In the genomic region with DNA sequence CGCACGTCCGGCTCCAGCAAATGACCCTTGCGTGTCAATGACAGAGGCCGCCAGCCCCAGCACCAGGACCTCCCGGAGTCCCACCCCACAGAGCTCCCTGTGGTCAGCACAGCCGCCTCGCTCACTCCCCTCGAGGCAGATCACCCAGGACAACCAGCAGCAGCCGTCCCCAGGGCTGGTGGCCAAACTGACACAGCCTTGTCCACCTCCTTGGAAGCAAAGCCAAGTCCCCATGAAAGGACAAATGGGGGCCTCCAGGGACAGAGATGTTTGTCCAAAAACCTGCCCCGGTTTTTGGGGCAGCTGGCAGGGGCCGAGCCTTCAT, we compare ENCODE assay signal across 32 cellular contexts. TPM values are rescaled to one million over a fixed set of nuclear protein-coding genes. Genes with fewer than 3 reads are reported as not detected.
"Had no signal": no experiment of that assay in that cellular context is flagged by ENCODE, and none has a peak within 500 bp of the region (broad histone marks: within the 10 kb centered on the region; RNA-seq: fewer than 3 reads in every experiment).

No MANE protein-coding gene starts in this region.

- H3K4me1 Mint-ChIP-seq: activated B cell treated with CpG ODN at 0.5 μM for 24 hours; activated naive CD8-positive, alpha-beta T cell treated with anti-CD3 and anti-CD28 coated beads for 36 hours had no signal

- H3K27me3 Mint-ChIP-seq: activated naive CD8-positive, alpha-beta T cell treated with anti-CD3 and anti-CD28 coated beads for 36 hours had no signal

- H3K27ac Mint-ChIP-seq: activated B cell treated with CpG ODN at 0.5 μM for 24 hours; activated naive CD4-positive, alpha-beta T cell treated with anti-CD3 and anti-CD28 coated beads for 36 hours; activated naive CD8-positive, alpha-beta T cell treated with anti-CD3 and anti-CD28 coated beads for 36 hours; activated T-helper 1 cell treated with anti-CD3 and anti-CD28 coated beads, Interleukin-12 subunit alpha, Interleukin-12 subunit beta, Interleukin-2, Interleukin-4 antibody, amounts not matched to agents 30 ng/mL and 10 ng/mL and 1 ng/mL, durations not matched to agents 14 hours and 24 hours and 36 hours had no signal

- H3K9ac ChIP-seq: KMS-11 had no signal

- H3K9me3 ChIP-seq: SJCRH30 had no signal

- H3K4me1 ChIP-seq: SJCRH30 had no signal

- H3K4me3 ChIP-seq: SJCRH30, SK-N-MC had no signal

- H3K36me3 ChIP-seq: brain microvascular endothelial cell, SJCRH30 had no signal

- H3K4me2 ChIP-seq: KMS-11 had no signal

- H3K4me3 Mint-ChIP-seq: activated B cell treated with CpG ODN at 0.5 μM for 24 hours; activated naive CD4-positive, alpha-beta T cell treated with anti-CD3 and anti-CD28 coated beads for 36 hours; activated naive CD8-positive, alpha-beta T cell treated with anti-CD3 and anti-CD28 coated beads for 36 hours; activated T-cell treated with anti-CD3 and anti-CD28 coated beads, Interleukin-2, amount 50 U/mL, for 4 hours; activated T-helper 1 cell treated with anti-CD3 and anti-CD28 coated beads, Interleukin-12 subunit alpha, Interleukin-12 subunit beta, Interleukin-2, Interleukin-4 antibody, amounts not matched to agents 30 ng/mL and 10 ng/mL and 1 ng/mL, durations not matched to agents 14 hours and 24 hours and 36 hours had no signal

- ATAC-seq: activated T-cell treated with anti-CD3 and anti-CD28 coated beads, Interleukin-2, amount 50 U/mL, for 4 hours; Panc1 had no signal

- H3K27me3 ChIP-seq: brain microvascular endothelial cell, SJCRH30 had no signal

- H3K27ac ChIP-seq: brain microvascular endothelial cell, KMS-11, SJCRH30, SK-N-MC, VCaP had no signal

- DNase-seq: activated B cell treated with CpG ODN at 0.5 μM for 24 hours; activated CD4-positive, alpha-beta T cell treated with anti-CD3 and anti-CD28 coated beads for 4 hours; activated CD4-positive, CD25-positive, alpha-beta regulatory T cell treated with anti-CD3 and anti-CD28 coated beads, Interleukin-2, amount 50 U/mL, for 72 hours; activated CD8-positive, alpha-beta memory T cell treated with anti-CD3 and anti-CD28 coated beads, Interleukin-2, amount 50 U/mL, for 4 hours; activated gamma-delta T cell treated with Interleukin-2 at 50 U/mL for 16 hours; activated naive CD4-positive, alpha-beta T cell treated with anti-CD3 and anti-CD28 coated beads for 36 hours; activated naive CD8-positive, alpha-beta T cell treated with anti-CD3 and anti-CD28 coated beads for 36 hours; activated T-cell treated with anti-CD3 and anti-CD28 coated beads for 4 hours; activated T-cell treated with anti-CD3 and anti-CD28 coated beads, Interleukin-2, amount 50 U/mL, for 4 hours; amniotic stem cell; aorta; brain microvascular endothelial cell; MM.1S; MV-4-11; NCI-H1092; NCI-H1436 treated with DMSO at 0.1 percent for 48 hours; NCI-H1694 treated with DMSO at 0.1 percent for 48 hours; NCI-H2029; NCI-H345; NCI-H524 treated with DMSO at 0.1 percent for 48 hours; SHP77; SJCRH30; T-helper 2 cell; T-helper 9 cell had no signal

RNA-seq across cellular contexts. Expression of a gene that starts 2.1 kb away (rescaled TPM):
- total RNA-seq: activated B cell treated with CpG ODN at 0.5 μM for 24 hours; activated naive CD4-positive, alpha-beta T cell treated with anti-CD3 and anti-CD28 coated beads for 36 hours; activated naive CD8-positive, alpha-beta T cell treated with anti-CD3 and anti-CD28 coated beads for 36 hours; activated T-cell treated with anti-CD3 and anti-CD28 coated beads, Interleukin-2, amount 50 U/mL, for 4 hours; activated T-helper 1 cell treated with anti-CD3 and anti-CD28 coated beads, Interleukin-12 subunit alpha, Interleukin-12 subunit beta, Interleukin-2, Interleukin-4 antibody, amounts not matched to agents 30 ng/mL and 10 ng/mL and 1 ng/mL, durations not matched to agents 14 hours and 24 hours and 36 hours; aorta; LHCN-M2; NCI-H460; RPMI7951; SJCRH30 had no signal
- polyA plus RNA-seq: aorta had no signal

RNA-seq across cellular contexts. Expression of a gene that starts 6.9 kb away (rescaled TPM):
- total RNA-seq: activated B cell treated with CpG ODN at 0.5 μM for 24 hours; activated naive CD4-positive, alpha-beta T cell treated with anti-CD3 and anti-CD28 coated beads for 36 hours; activated naive CD8-positive, alpha-beta T cell treated with anti-CD3 and anti-CD28 coated beads for 36 hours; activated T-cell treated with anti-CD3 and anti-CD28 coated beads, Interleukin-2, amount 50 U/mL, for 4 hours; activated T-helper 1 cell treated with anti-CD3 and anti-CD28 coated beads, Interleukin-12 subunit alpha, Interleukin-12 subunit beta, Interleukin-2, Interleukin-4 antibody, amounts not matched to agents 30 ng/mL and 10 ng/mL and 1 ng/mL, durations not matched to agents 14 hours and 24 hours and 36 hours; aorta; LHCN-M2; NCI-H460; RPMI7951; SJCRH30 had no signal
- polyA plus RNA-seq: aorta had no signal

RNA-seq across cellular contexts. Expression of a gene that starts 12.4 kb away (rescaled TPM):
- total RNA-seq: activated B cell treated with CpG ODN at 0.5 μM for 24 hours; activated naive CD4-positive, alpha-beta T cell treated with anti-CD3 and anti-CD28 coated beads for 36 hours; activated naive CD8-positive, alpha-beta T cell treated with anti-CD3 and anti-CD28 coated beads for 36 hours; activated T-cell treated with anti-CD3 and anti-CD28 coated beads, Interleukin-2, amount 50 U/mL, for 4 hours; activated T-helper 1 cell treated with anti-CD3 and anti-CD28 coated beads, Interleukin-12 subunit alpha, Interleukin-12 subunit beta, Interleukin-2, Interleukin-4 antibody, amounts not matched to agents 30 ng/mL and 10 ng/mL and 1 ng/mL, durations not matched to agents 14 hours and 24 hours and 36 hours; aorta; LHCN-M2; NCI-H460; RPMI7951; SJCRH30 had no signal
- polyA plus RNA-seq: aorta had no signal

RNA-seq across cellular contexts. Expression of a gene that starts 15.2 kb away (rescaled TPM):
- total RNA-seq: activated B cell treated with CpG ODN at 0.5 μM for 24 hours; activated naive CD4-positive, alpha-beta T cell treated with anti-CD3 and anti-CD28 coated beads for 36 hours; activated naive CD8-positive, alpha-beta T cell treated with anti-CD3 and anti-CD28 coated beads for 36 hours; activated T-cell treated with anti-CD3 and anti-CD28 coated beads, Interleukin-2, amount 50 U/mL, for 4 hours; activated T-helper 1 cell treated with anti-CD3 and anti-CD28 coated beads, Interleukin-12 subunit alpha, Interleukin-12 subunit beta, Interleukin-2, Interleukin-4 antibody, amounts not matched to agents 30 ng/mL and 10 ng/mL and 1 ng/mL, durations not matched to agents 14 hours and 24 hours and 36 hours; aorta; LHCN-M2; NCI-H460; RPMI7951; SJCRH30 had no signal
- polyA plus RNA-seq: aorta had no signal

RNA-seq across cellular contexts. Expression of a gene that starts 18.4 kb away (rescaled TPM):
- total RNA-seq: activated B cell treated with CpG ODN at 0.5 μM for 24 hours; activated naive CD4-positive, alpha-beta T cell treated with anti-CD3 and anti-CD28 coated beads for 36 hours; activated naive CD8-positive, alpha-beta T cell treated with anti-CD3 and anti-CD28 coated beads for 36 hours; activated T-cell treated with anti-CD3 and anti-CD28 coated beads, Interleukin-2, amount 50 U/mL, for 4 hours; activated T-helper 1 cell treated with anti-CD3 and anti-CD28 coated beads, Interleukin-12 subunit alpha, Interleukin-12 subunit beta, Interleukin-2, Interleukin-4 antibody, amounts not matched to agents 30 ng/mL and 10 ng/mL and 1 ng/mL, durations not matched to agents 14 hours and 24 hours and 36 hours; aorta; LHCN-M2; NCI-H460; RPMI7951; SJCRH30 had no signal
- polyA plus RNA-seq: aorta had no signal
